Comparison of ENCODE assay signal across 24 cellular contexts in the genomic region with DNA sequence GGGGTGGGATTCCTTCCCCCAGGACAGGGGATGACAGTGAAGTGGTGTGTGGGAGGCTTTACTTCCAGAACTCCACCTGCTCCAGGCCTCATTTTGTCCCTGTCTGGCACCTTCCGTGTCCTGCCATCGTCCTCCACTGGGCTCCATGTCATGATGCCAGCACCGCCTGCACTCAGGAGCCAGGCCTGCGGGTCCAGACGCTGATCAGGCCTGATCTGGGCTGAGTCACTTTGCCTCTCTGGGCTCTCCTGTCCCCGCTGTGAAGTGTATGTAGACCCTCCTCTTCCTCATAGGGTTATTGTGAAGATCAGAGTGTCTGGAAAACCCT. TPM values are rescaled to one million over a fixed set of nuclear protein-coding genes. Genes with fewer than 3 reads are reported as not detected.
"Had no signal": no experiment of that assay in that cellular context is flagged by ENCODE, and none has a peak within 500 bp of the region (broad histone marks: within the 10 kb centered on the region; RNA-seq: fewer than 3 reads in every experiment).

No MANE protein-coding gene starts in this region.

- H3K9me3 ChIP-seq: lower lobe of right lung, psoas muscle, suprapubic skin, vagina had no signal

- H3K27ac Mint-ChIP-seq: activated CD4-positive, alpha-beta T cell treated with anti-CD3 and anti-CD28 coated beads, Interleukin-2, amount 10 ng/mL, durations not matched to agents 7 days and 5 days; activated CD8-positive, alpha-beta T cell treated with anti-CD3 and anti-CD28 coated beads, Interleukin-2, amount 10 ng/mL, durations not matched to agents 7 days and 5 days; activated naive CD4-positive, alpha-beta T cell treated with anti-CD3 and anti-CD28 coated beads for 36 hours; activated naive CD8-positive, alpha-beta T cell treated with anti-CD3 and anti-CD28 coated beads, Interleukin-2, amount 50 U/mL, for 24 hours; activated T-cell treated with anti-CD3 and anti-CD28 coated beads, Interleukin-2, amount 50 U/mL, for 24 hours; stimulated activated naive CD8-positive, alpha-beta T cell treated with anti-CD3 and anti-CD28 coated beads, Interleukin-15, Interleukin-2, amounts not matched to agents 100 ng/mL and 50 ng/mL, for 24 hours; T-helper 1 cell treated with Interleukin-12 subunit alpha and Interleukin-12 subunit beta and Interleukin-4 antibody, amounts not matched to agents 30 μg/mL and 1 μg/mL, for 36 hours had no signal

- H3K4me3 Mint-ChIP-seq: activated CD4-positive, alpha-beta T cell treated with anti-CD3 and anti-CD28 coated beads, Interleukin-2, amount 10 ng/mL, durations not matched to agents 7 days and 5 days; activated CD8-positive, alpha-beta T cell treated with anti-CD3 and anti-CD28 coated beads, Interleukin-2, amount 10 ng/mL, durations not matched to agents 7 days and 5 days; activated naive CD4-positive, alpha-beta T cell treated with anti-CD3 and anti-CD28 coated beads for 36 hours; activated naive CD8-positive, alpha-beta T cell treated with anti-CD3 and anti-CD28 coated beads, Interleukin-2, amount 50 U/mL, for 24 hours; activated T-cell treated with anti-CD3 and anti-CD28 coated beads, Interleukin-2, amount 50 U/mL, for 24 hours; stimulated activated naive CD8-positive, alpha-beta T cell treated with anti-CD3 and anti-CD28 coated beads, Interleukin-15, Interleukin-2, amounts not matched to agents 100 ng/mL and 50 ng/mL, for 24 hours; T-helper 1 cell treated with Interleukin-12 subunit alpha and Interleukin-12 subunit beta and Interleukin-4 antibody, amounts not matched to agents 30 μg/mL and 1 μg/mL, for 36 hours had no signal

- H3K27me3 ChIP-seq: suprapubic skin, vagina had no signal

- ATAC-seq: activated CD4-positive, CD25-positive, alpha-beta regulatory T cell treated with anti-CD3 and anti-CD28 coated beads, Interleukin-2, amount 50 U/mL, for 24 hours; activated CD8-positive, alpha-beta T cell treated with anti-CD3 and anti-CD28 coated beads, Interleukin-2, amount 10 ng/mL, durations not matched to agents 7 days and 5 days; activated naive CD8-positive, alpha-beta T cell treated with anti-CD3 and anti-CD28 coated beads, Interleukin-2, amount 50 U/mL, for 24 hours; lower lobe of right lung; psoas muscle; right cardiac atrium had no signal

- H3K4me3 ChIP-seq: lower lobe of right lung, suprapubic skin had no signal

- DNase-seq: activated CD4-positive, alpha-beta T cell treated with anti-CD3 and anti-CD28 coated beads, Interleukin-2, amount 10 ng/mL, durations not matched to agents 7 days and 5 days; activated CD8-positive, alpha-beta T cell treated with anti-CD3 and anti-CD28 coated beads, Interleukin-2, amount 10 ng/mL, durations not matched to agents 7 days and 5 days; activated naive CD4-positive, alpha-beta T cell treated with anti-CD3 and anti-CD28 coated beads for 36 hours; activated naive CD8-positive, alpha-beta T cell treated with anti-CD3 and anti-CD28 coated beads, Interleukin-2, amount 50 U/mL, for 24 hours; activated T-cell treated with anti-CD3 and anti-CD28 coated beads, Interleukin-2, amount 50 U/mL, for 24 hours; anterior cingulate cortex; cerebellar nuclear complex; cortex of kidney; effector CD4-positive, alpha-beta T cell; hypothalamus; islet precursor cell; lower lobe of right lung; occipital lobe; psoas muscle; stimulated activated CD4-positive, alpha-beta T cell treated with anti-CD3 and anti-CD28 coated beads, Interleukin-2, amount 100 ng/mL, for 24 hours; trophoblast cell had no signal

- H3K27ac ChIP-seq: lower lobe of right lung, psoas muscle, suprapubic skin had no signal

- H3K27me3 Mint-ChIP-seq: activated CD4-positive, alpha-beta T cell treated with anti-CD3 and anti-CD28 coated beads, Interleukin-2, amount 10 ng/mL, durations not matched to agents 7 days and 5 days; activated naive CD8-positive, alpha-beta T cell treated with anti-CD3 and anti-CD28 coated beads, Interleukin-2, amount 50 U/mL, for 24 hours; activated T-cell treated with anti-CD3 and anti-CD28 coated beads, Interleukin-2, amount 50 U/mL, for 24 hours; stimulated activated naive CD8-positive, alpha-beta T cell treated with anti-CD3 and anti-CD28 coated beads, Interleukin-15, Interleukin-2, amounts not matched to agents 100 ng/mL and 50 ng/mL, for 24 hours had no signal

- H3K4me1 ChIP-seq: lower lobe of right lung, psoas muscle had no signal

- H3K9me3 Mint-ChIP-seq: activated CD4-positive, alpha-beta T cell treated with anti-CD3 and anti-CD28 coated beads, Interleukin-2, amount 10 ng/mL, durations not matched to agents 7 days and 5 days; activated naive CD4-positive, alpha-beta T cell treated with anti-CD3 and anti-CD28 coated beads for 36 hours; activated naive CD8-positive, alpha-beta T cell treated with anti-CD3 and anti-CD28 coated beads, Interleukin-2, amount 50 U/mL, for 24 hours; activated T-cell treated with anti-CD3 and anti-CD28 coated beads, Interleukin-2, amount 50 U/mL, for 24 hours; stimulated activated naive CD8-positive, alpha-beta T cell treated with anti-CD3 and anti-CD28 coated beads, Interleukin-15, Interleukin-2, amounts not matched to agents 100 ng/mL and 50 ng/mL, for 24 hours; T-helper 1 cell treated with Interleukin-12 subunit alpha and Interleukin-12 subunit beta and Interleukin-4 antibody, amounts not matched to agents 30 μg/mL and 1 μg/mL, for 36 hours had no signal

RNA-seq across cellular contexts. Expression of a gene that starts 40.4 kb away (rescaled TPM):
- total RNA-seq: glomerular endothelial cell had no signal
- polyA plus RNA-seq: neural cell had no signal
